24 cellular contexts compared by ENCODE assay signal in the genomic region with DNA sequence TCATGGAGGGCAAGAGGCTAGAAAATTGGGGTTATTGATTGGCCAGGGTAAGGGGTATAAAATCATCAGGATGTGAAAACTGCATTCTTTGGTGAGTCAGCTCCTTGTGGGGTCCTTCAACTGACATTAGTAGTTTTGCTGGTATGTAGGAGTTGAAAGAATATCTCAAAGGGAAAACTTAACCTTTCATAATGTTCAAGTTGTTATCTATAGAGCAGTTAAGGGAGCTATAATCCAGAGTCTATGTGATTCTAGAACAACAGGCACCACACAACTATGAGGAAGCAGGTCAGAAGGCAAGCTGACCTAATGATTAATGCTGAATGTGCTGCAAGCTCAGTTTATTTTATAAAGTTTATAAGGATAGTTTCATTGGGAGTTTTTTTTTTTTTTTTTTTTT. TPM values are rescaled to one million over a fixed set of nuclear protein-coding genes. Genes with fewer than 3 reads are reported as not detected.
DNase-seq lines count a peak whose midpoint lies in the region; ATAC-seq, FAIRE-seq and TF ChIP-seq lines count a peak whose summit lies in the region.
"Had no signal": no experiment of that assay in that cellular context is flagged by ENCODE, and none has a peak within 500 bp of the region (broad histone marks: within the 10 kb centered on the region; RNA-seq: fewer than 3 reads in every experiment).

No MANE protein-coding gene starts in this region.

- H3K36me3 Mint-ChIP-seq in progenitor cell of endocrine pancreas (ENCODE audit: insufficient read depth), result no peaks in the 10 kb centered on the region
- H3K36me3 Mint-ChIP-seq: activated naive CD8-positive, alpha-beta T cell; neural progenitor cell; stimulated activated naive B cell treated with anti-CD40 and anti-IgM and Interleukin-4, amounts not matched to agents 10 μg/mL and 1 μg/mL and 100 μg/mL, for 72 hours had no signal

- no peak overlapping the region for H2AFZ ChIP-seq in smooth muscle cell (ENCODE audit: low read depth)
- H2AFZ ChIP-seq: neural progenitor cell had no signal

- H3F3A ChIP-seq in smooth muscle cell (ENCODE audit: low read depth), result no peaks in the 10 kb centered on the region

- H3K27me3 ChIP-seq in smooth muscle cell (ENCODE audit: low read depth), result no peaks in the 10 kb centered on the region
- H3K27me3 ChIP-seq: MG63, neural progenitor cell, right atrium auricular region, SJCRH30 had no signal

- no peak overlapping the region for H3K4me2 ChIP-seq in smooth muscle cell
- H3K4me2 ChIP-seq: neural progenitor cell had no signal

- H3K79me2 ChIP-seq in smooth muscle cell (ENCODE audit: low read depth), result no peaks in the 10 kb centered on the region

- TF ChIP-seq CTCF in epithelial cell of proximal tubule (conservative IDR thresholded peaks at IDR 0.05; ENCODE audit: low read depth, low read length), result no peak
- no peak for TF ChIP-seq CTCF in progenitor cell of endocrine pancreas (IDR thresholded peaks at IDR 0.05; ENCODE audit: unreplicated experiment)
- no peak for TF ChIP-seq CTCF in smooth muscle cell (IDR thresholded peaks at IDR 0.05; ENCODE audit: borderline replicate concordance, insufficient read depth, poor library complexity, severe bottlenecking)

- no peak for FAIRE-seq in RCC 7860 (lab: Jason Lieb, UNC)
- FAIRE-seq: GM18507 had no signal

- H3K4me3 ChIP-seq in epithelial cell of proximal tubule (ENCODE audit: low read depth, low read length) (no peak overlapping the region), smooth muscle cell (no peak overlapping the region)
- H3K4me3 ChIP-seq: left ventricle myocardium inferior, MG63, neural progenitor cell, right atrium auricular region, SJCRH30, thoracic aorta had no signal

- H3K27ac Mint-ChIP-seq in progenitor cell of endocrine pancreas, result peak overlapping the region; percentile 41
- H3K27ac Mint-ChIP-seq: activated naive CD8-positive, alpha-beta T cell; neural progenitor cell; stimulated activated naive B cell treated with anti-CD40 and anti-IgM and Interleukin-4, amounts not matched to agents 10 μg/mL and 1 μg/mL and 100 μg/mL, for 72 hours had no signal

- no peaks in the 10 kb centered on the region for H3K9me3 ChIP-seq in smooth muscle cell (replicated peaks; ENCODE audit: low read depth)
- H3K9me3 ChIP-seq: MG63, right atrium auricular region, SJCRH30, thoracic aorta had no signal

- H3K4me1 ChIP-seq in smooth muscle cell (ENCODE audit: low read depth), result no peaks in the 10 kb centered on the region
- H3K4me1 ChIP-seq: left ventricle myocardium inferior, neural progenitor cell, SJCRH30 had no signal

- H3K27ac ChIP-seq in smooth muscle cell (ENCODE audit: low read depth), result no peak overlapping the region
- H3K27ac ChIP-seq: left ventricle myocardium inferior, neural progenitor cell, right atrium auricular region, SJCRH30, thoracic aorta had no signal

- no peaks in the 10 kb centered on the region for H3K4me1 Mint-ChIP-seq in progenitor cell of endocrine pancreas (ENCODE audit: low read depth)
- H3K4me1 Mint-ChIP-seq: neural progenitor cell; stimulated activated naive B cell treated with anti-CD40 and anti-IgM and Interleukin-4, amounts not matched to agents 10 μg/mL and 1 μg/mL and 100 μg/mL, for 72 hours had no signal

- peaks cover 9% of the 10 kb centered on the region for H3K9me3 Mint-ChIP-seq in progenitor cell of endocrine pancreas (ENCODE audit: low read depth)

- no peaks in the 10 kb centered on the region for H4K20me1 ChIP-seq in smooth muscle cell (ENCODE audit: low read depth)

- no peak for ATAC-seq in GM21619 (IDR thresholded peaks at IDR 0.05; ENCODE audit: unreplicated experiment)
- no peak for ATAC-seq in GM21737 (IDR thresholded peaks at IDR 0.05; ENCODE audit: unreplicated experiment)
- ATAC-seq: stimulated activated naive B cell treated with anti-CD40 and anti-IgM and Interleukin-4, amounts not matched to agents 10 μg/mL and 1 μg/mL and 100 μg/mL, for 72 hours had no signal

- no peaks in the 10 kb centered on the region for H3K36me3 ChIP-seq in smooth muscle cell (ENCODE audit: low read depth)
- H3K36me3 ChIP-seq: left ventricle myocardium inferior, MG63, neural progenitor cell, right atrium auricular region, SJCRH30, thoracic aorta had no signal

- H3K4me3 Mint-ChIP-seq in progenitor cell of endocrine pancreas (ENCODE audit: low read depth), result no peak overlapping the region
- H3K4me3 Mint-ChIP-seq: activated naive CD8-positive, alpha-beta T cell; neural progenitor cell; stimulated activated naive B cell treated with anti-CD40 and anti-IgM and Interleukin-4, amounts not matched to agents 10 μg/mL and 1 μg/mL and 100 μg/mL, for 72 hours had no signal

- peak; percentile 82 for DNase-seq in EL
- peak; percentile 41 for DNase-seq in RCC 7860 (ENCODE audit: low spot score)
- DNase-seq in epithelial cell of proximal tubule (ENCODE audit: low read depth), result peak; percentile 23
- no peak for DNase-seq in progenitor cell of endocrine pancreas (ENCODE audit: low spot score, unreplicated experiment)
- DNase-seq in smooth muscle cell (lab: John Stamatoyannopoulos, UW; ENCODE audit: unreplicated experiment), result no peak
- DNase-seq in AML-193 (lab: John Stamatoyannopoulos, UW), result no peak
- DNase-seq: activated CD4-positive, CD25-positive, alpha-beta regulatory T cell treated with anti-CD3 and anti-CD28 coated beads, Interleukin-2, amount 50 U/mL, for 72 hours; left ventricle myocardium inferior; MG63; NCI-H1436 treated with DMSO at 0.1 percent for 48 hours; NCI-H2171 treated with DMSO at 0.1 percent for 48 hours; NCI-H748 treated with DMSO at 0.1 percent for 48 hours; SJCRH30; stimulated activated naive B cell treated with anti-CD40 and anti-IgM and Interleukin-4, amounts not matched to agents 10 μg/mL and 1 μg/mL and 100 μg/mL, for 72 hours; T-helper 9 cell had no signal

- H3K27me3 Mint-ChIP-seq in progenitor cell of endocrine pancreas, result no peaks in the 10 kb centered on the region

- no peak overlapping the region for H3K9ac ChIP-seq in smooth muscle cell (ENCODE audit: low read depth)
- H3K9ac ChIP-seq: neural progenitor cell had no signal

RNA-seq across cellular contexts. Expression of gene PRPS1L1, which starts 13.7 kb away (rescaled TPM):
- total RNA-seq in epithelial cell of proximal tubule (not detected in 2 replicates), progenitor cell of endocrine pancreas (not detected in 2 replicates), smooth muscle cell (not detected in 2 replicates)
- not detected in 2 replicates for polyA plus RNA-seq in smooth muscle cell
- total RNA-seq: H4, left ventricle myocardium inferior, mucosa of gallbladder, right atrium auricular region, SJCRH30, thoracic aorta had no signal

Comparison
In these comparisons a context has a peak if more than half of its experiments do, and no peak if none do; other contexts are left out.
1. DNase-seq: peak in EL (single experiment), RCC 7860 (single experiment) and epithelial cell of proximal tubule (single experiment); none in progenitor cell of endocrine pancreas (single experiment), smooth muscle cell (single experiment) and AML-193 (0 of 2).